In genomic region chr9:136694163-136694864, GRCh38 we compare ENCODE assay signal across 9 cellular contexts. TPM values are rescaled to one million over a fixed set of nuclear protein-coding genes. Genes with fewer than 3 reads are reported as not detected.
DNase-seq lines count a peak whose midpoint lies in the region; ATAC-seq and TF ChIP-seq lines count a peak whose summit lies in the region.
"Had no signal": no experiment of that assay in that cellular context is flagged by ENCODE, and none has a peak within 500 bp of the region (broad histone marks: within the 10 kb centered on the region; RNA-seq: fewer than 3 reads in every experiment).

No MANE protein-coding gene starts in this region.

- H3K4me3 Mint-ChIP-seq in HFFc6 (no peak overlapping the region), progenitor cell of endocrine pancreas (ENCODE audit: low read depth) (no peak overlapping the region)

- H3K4me1 Mint-ChIP-seq in HFFc6 (ENCODE audit: low read depth) (peaks cover 10% of the 10 kb centered on the region), progenitor cell of endocrine pancreas (ENCODE audit: low read depth) (peaks cover 29% of the 10 kb centered on the region)

- H3K27me3 Mint-ChIP-seq in HFFc6 (ENCODE audit: insufficient read depth) (peaks cover 19% of the 10 kb centered on the region), progenitor cell of endocrine pancreas (peaks cover 3% of the 10 kb centered on the region)

- no peaks in the 10 kb centered on the region for H3K36me3 Mint-ChIP-seq in HFFc6 (ENCODE audit: low read depth)
- H3K36me3 Mint-ChIP-seq in progenitor cell of endocrine pancreas (ENCODE audit: insufficient read depth), result no peaks in the 10 kb centered on the region

- no peaks in the 10 kb centered on the region for H3K9me3 Mint-ChIP-seq in HFFc6
- no peaks in the 10 kb centered on the region for H3K9me3 Mint-ChIP-seq in progenitor cell of endocrine pancreas (ENCODE audit: low read depth)

- H3K27ac Mint-ChIP-seq in HFFc6 (no peak overlapping the region), progenitor cell of endocrine pancreas (peak overlapping the region; percentile 73)

- ATAC-seq in HG03565 (IDR thresholded peaks at IDR 0.05; ENCODE audit: unreplicated experiment) (no peak), HG02840 (IDR thresholded peaks at IDR 0.05; ENCODE audit: low FRiP score, unreplicated experiment) (no peak)

- H3K4me3 ChIP-seq in WI38 (ENCODE audit: low read depth, low read length) (no peak overlapping the region), foreskin fibroblast (ENCODE audit: low read depth in 1 of 2, low read length in 2 of 2) (no peak overlapping the region)
- H3K4me3 ChIP-seq: SJSA1 had no signal

- DNase-seq in D341Med (ENCODE audit: low spot score) (peak; percentile 85), HFFc6 (no peak), foreskin fibroblast (peak in 1 of 2 donors; percentile 69), progenitor cell of endocrine pancreas (ENCODE audit: low spot score, unreplicated experiment) (no peak), GOT3 (lab: John Stamatoyannopoulos, UW) (no peak)

- peak; percentile 86 for TF ChIP-seq CTCF in HFFc6 (IDR thresholded peaks at IDR 0.05)
- peak; percentile 55 for TF ChIP-seq CTCF in WI38 (IDR thresholded peaks at IDR 0.05; ENCODE audit: low read depth, low read length)
- TF ChIP-seq CTCF in foreskin fibroblast (IDR thresholded peaks at IDR 0.05; ENCODE audit: low read depth, low read length), result peak; percentile 72
- TF ChIP-seq CTCF in progenitor cell of endocrine pancreas (IDR thresholded peaks at IDR 0.05; ENCODE audit: unreplicated experiment), result peak; percentile 66

RNA-seq across cellular contexts. Expression of gene AGPAT2, which starts 7.1 kb away (rescaled TPM):
- total RNA-seq in HFFc6 (2021; fragmentation: NEBNext Ultra II Directional; extraction: Animal tissue kit (Norgen Biotek cat#: 25700)), result 10 to 100 TPM; 48.7 to 58.4 (median 54.8) TPM
- total RNA-seq in progenitor cell of endocrine pancreas, result 27.7 and 28.0 TPM in 2 replicates

RNA-seq across cellular contexts. Expression of gene DIPK1B, which starts 18.1 kb away (rescaled TPM):
- not detected for total RNA-seq in HFFc6 (2021; fragmentation: NEBNext Ultra II Directional; extraction: Animal tissue kit (Norgen Biotek cat#: 25700))
- 51.3 and 52.9 TPM in 2 replicates for total RNA-seq in progenitor cell of endocrine pancreas
- total RNA-seq: SJSA1 had no signal

RNA-seq across cellular contexts. Expression of gene EGFL7, which starts 31.6 kb away (rescaled TPM):
- 1 to 10 TPM; 3.5 to 6.3 (median 5.6) TPM for total RNA-seq in HFFc6 (2021; fragmentation: NEBNext Ultra II Directional; extraction: Animal tissue kit (Norgen Biotek cat#: 25700))
- 13.5 and 16.3 TPM in 2 replicates for total RNA-seq in progenitor cell of endocrine pancreas

RNA-seq across cellular contexts. Expression of gene LCN10, which starts 48.4 kb away (rescaled TPM):
- not detected for total RNA-seq in HFFc6 (2021; fragmentation: NEBNext Ultra II Directional; extraction: Animal tissue kit (Norgen Biotek cat#: 25700))
- 0.42 TPM in 1 of 2 replicates, not detected in the other for total RNA-seq in progenitor cell of endocrine pancreas
- total RNA-seq: SJSA1 had no signal

RNA-seq across cellular contexts. Expression of gene LCN6, which starts 54.0 kb away (rescaled TPM):
- total RNA-seq in HFFc6 (2021; fragmentation: NEBNext Ultra II Directional; extraction: Animal tissue kit (Norgen Biotek cat#: 25700)), result not detected
- total RNA-seq in progenitor cell of endocrine pancreas, result not detected in 2 replicates
- total RNA-seq: SJSA1 had no signal

Comparison
In these comparisons a context has a peak if more than half of its experiments do, and no peak if none do; other contexts are left out.
1. RNA of gene DIPK1B, which starts 18.1 kb away (total RNA-seq): 51.3 to 52.9 TPM in progenitor cell of endocrine pancreas; not detected in HFFc6; every median in the first group is over 10 times any median in the second.
2. Peak in every context shown above with its lines, with median percentiles within 50 percentile points of each other: CTCF ChIP-seq.